ENCODE assay signal across 15 cellular contexts in genomic region chr11:102792604-102793003, GRCh38. TPM values are rescaled to one million over a fixed set of nuclear protein-coding genes. Genes with fewer than 3 reads are reported as not detected.
DNase-seq lines count a peak whose midpoint lies in the region; TF ChIP-seq lines count a peak whose summit lies in the region.
"Had no signal": no experiment of that assay in that cellular context is flagged by ENCODE, and none has a peak within 500 bp of the region (broad histone marks: within the 10 kb centered on the region; RNA-seq: fewer than 3 reads in every experiment).

No MANE protein-coding gene starts in this region.

- H3K4me3 ChIP-seq in OCI-LY3 (ENCODE audit: low read length) (0 out of 2 replicates have a peak overlapping the region, but pooled peaks have one; percentile 26), testis (no peak overlapping the region)

- POLR2A ChIA-PET in GM10248 (lab: Yijun Ruan, JAX) = no interaction called here

- no peaks in the 10 kb centered on the region for H3K79me2 ChIP-seq in OCI-LY3 (ENCODE audit: low read length)

- no peak for TF ChIP-seq CTCF in OCI-LY3 (IDR thresholded peaks at IDR 0.05; ENCODE audit: low read depth, low read length)
- TF ChIP-seq CTCF in VCaP (conservative IDR thresholded peaks at IDR 0.05) = no peak
- TF ChIP-seq CTCF in GM10248 (IDR thresholded peaks at IDR 0.05; ENCODE audit: control extremely low read depth, extremely low read depth, low read depth, missing control alignments) = no peak
- no peak for TF ChIP-seq CTCF in testis (IDR thresholded peaks at IDR 0.05)

- CTCF ChIA-PET in GM10248 (lab: Yijun Ruan, JAX) = interaction anchor here (1.3 to 2.4 kb wide), 2 partner anchors 9 to 149 kb away, joined by 6 to 9 read pairs; no protein-coding TSS in a partner anchor

- H2AFZ ChIP-seq in OCI-LY3 (ENCODE audit: low read depth, low read length) = peak overlapping the region; percentile 53

- H3K4me1 ChIP-seq in OCI-LY3 (ENCODE audit: low read length) (peaks cover 17% of the 10 kb centered on the region), testis (no peaks in the 10 kb centered on the region)

- no peak for TF ChIP-seq POLR2A in testis (IDR thresholded peaks at IDR 0.05)

- peak overlapping the region; percentile 37 for H3K4me2 ChIP-seq in OCI-LY3 (ENCODE audit: low read length)

- no peaks in the 10 kb centered on the region for H4K20me1 ChIP-seq in OCI-LY3 (ENCODE audit: insufficient read depth, low read length)

- peak; percentile 35 for DNase-seq in MV-4-11 (lab: John Stamatoyannopoulos, UW)
- DNase-seq in renal cortical epithelial cell (ENCODE audit: low read depth) = peak; percentile 42
- no peak for DNase-seq in NK-92 treated with Interleukin-12 subunit alpha and Interleukin-12 subunit beta, amount 100 ng/mL, for 24 hours (lab: John Stamatoyannopoulos, UW)
- no peak for DNase-seq in GM10248 (ENCODE audit: extremely low spot score)
- DNase-seq in testis = no peak
- no peak for DNase-seq in caudate nucleus (lab: John Stamatoyannopoulos, UW)
- DNase-seq: CD8-positive, alpha-beta T cell; COR-L47; GOT3; H9; IMR-90 had no signal

- no peaks in the 10 kb centered on the region for H3K36me3 ChIP-seq in OCI-LY3 (replicated peaks; ENCODE audit: low read depth, low read length)
- H3K36me3 ChIP-seq in testis (ENCODE audit: low read depth, missing control alignments) = no peaks in the 10 kb centered on the region

- no peak overlapping the region for H3K9ac ChIP-seq in OCI-LY3 (ENCODE audit: low read length)

- no peaks in the 10 kb centered on the region; the same call in 1 of the 2 replicates for H3K27me3 ChIP-seq in OCI-LY3 (ENCODE audit: low read depth, low read length)
- no peaks in the 10 kb centered on the region for H3K27me3 ChIP-seq in testis

- intact Hi-C loops in testis (cut with DNase I; ENCODE audit: low total_unique reads) = no loop called here

- H3K27ac ChIP-seq in OCI-LY3 (ENCODE audit: low read length) (no peak overlapping the region), VCaP (peak overlapping the region; percentile 63), testis (no peak overlapping the region), caudate nucleus (ENCODE audit: low read depth, low read length) (no peak overlapping the region)

- WGBS in testis, 2 donors = 63 to 75% methylated on average over 5 of the region's 5 CpGs

- no peaks in the 10 kb centered on the region for H3K9me3 ChIP-seq in OCI-LY3 (ENCODE audit: insufficient read depth, low read length)
- no peaks in the 10 kb centered on the region for H3K9me3 ChIP-seq in testis

RNA-seq across cellular contexts. Expression of gene MMP1, which starts 5.4 kb away (rescaled TPM):
- total RNA-seq in renal cortical epithelial cell (1.3 and 4.9 TPM in 2 replicates), testis (under 1 TPM in 1 of 2 donors, not detected in 1; 0.31 TPM)
- 0.21 TPM for polyA plus RNA-seq in testis (ENCODE audit: insufficient read depth, low read depth, low replicate concordance)
- total RNA-seq: CD8-positive, alpha-beta T cell; H9; HT-29 had no signal
- polyA plus RNA-seq: CD14-positive monocyte had no signal

RNA-seq across cellular contexts. Expression of gene MMP10, which starts 12.2 kb away (rescaled TPM):
- total RNA-seq in renal cortical epithelial cell = 0.10 and 2.6 TPM in 2 replicates
- total RNA-seq in testis = under 1 TPM; 0.19 to 0.39 TPM
- polyA plus RNA-seq in testis (ENCODE audit: insufficient read depth, low read depth, low replicate concordance) = 1.1 TPM
- total RNA-seq: CD8-positive, alpha-beta T cell; H9; HT-29; IMR-90 had no signal
- polyA plus RNA-seq: CD14-positive monocyte, IMR-90 had no signal

RNA-seq across cellular contexts. Expression of gene MMP3, which starts 50.8 kb away (rescaled TPM):
- total RNA-seq in renal cortical epithelial cell (not detected in 2 replicates), testis (not detected)
- polyA plus RNA-seq in testis (ENCODE audit: insufficient read depth, low read depth, low replicate concordance) = 10.2 TPM
- total RNA-seq: CD8-positive, alpha-beta T cell; H9; HT-29 had no signal
- polyA plus RNA-seq: CD14-positive monocyte had no signal

Comparison
In these comparisons a context has a peak if more than half of its experiments do, and no peak if none do; other contexts are left out.
1. DNase-seq: peak in MV-4-11 (single experiment) and renal cortical epithelial cell (single experiment); none in NK-92 treated with Interleukin-12 subunit alpha and Interleukin-12 subunit beta, amount 100 ng/mL, for 24 hours (single experiment), GM10248 (single experiment), testis (single experiment) and caudate nucleus (0 of 61).